ENCODE assay signal across 18 cellular contexts in the genomic region with DNA sequence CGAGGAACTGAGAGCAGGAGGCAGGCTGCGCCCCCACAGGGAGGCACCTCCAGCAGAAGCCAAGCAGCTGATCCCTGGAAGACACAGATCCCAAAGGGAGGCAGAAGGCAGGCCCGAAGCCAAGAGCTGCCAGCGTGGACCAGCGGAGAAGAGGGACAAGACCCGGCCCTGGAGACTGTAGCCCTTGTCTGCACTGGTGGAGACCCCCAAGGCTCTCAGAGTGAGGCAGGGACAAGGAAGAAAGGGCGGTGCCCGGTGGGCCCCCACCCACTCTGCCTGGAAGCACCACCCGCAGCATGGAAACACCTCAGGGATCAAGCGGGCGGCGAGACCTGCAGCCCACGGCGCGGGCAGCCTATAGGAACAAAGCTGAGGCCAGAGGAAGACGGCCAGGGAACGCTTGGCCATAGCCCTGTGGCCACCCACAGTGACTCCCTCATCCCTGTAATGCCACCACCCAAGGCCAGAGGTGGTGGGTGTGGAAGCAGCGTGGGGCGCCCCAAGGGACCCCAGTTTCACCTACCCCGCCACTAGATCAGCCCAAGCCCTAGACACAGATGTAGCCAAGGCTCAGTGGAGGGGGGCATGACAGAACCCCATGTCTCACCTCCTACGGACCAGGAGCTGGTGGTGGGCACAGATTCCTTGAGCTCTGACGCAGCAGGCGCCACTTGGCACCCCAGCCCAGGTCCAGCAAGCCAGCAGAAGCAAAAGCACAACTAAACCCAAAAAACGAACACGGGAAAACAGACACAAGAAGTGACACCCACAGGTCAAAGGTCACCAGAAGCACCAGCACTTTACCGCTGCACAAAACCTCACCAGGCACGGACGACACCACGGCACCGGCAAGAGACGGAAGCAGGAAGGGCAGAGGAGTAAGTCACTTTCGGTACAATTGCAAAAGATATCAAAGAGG. TPM values are rescaled to one million over a fixed set of nuclear protein-coding genes. Genes with fewer than 3 reads are reported as not detected.
DNase-seq lines count a peak whose midpoint lies in the region; ATAC-seq and TF ChIP-seq lines count a peak whose summit lies in the region.
"Had no signal": no experiment of that assay in that cellular context is flagged by ENCODE, and none has a peak within 500 bp of the region (broad histone marks: within the 10 kb centered on the region; RNA-seq: fewer than 3 reads in every experiment).

No MANE protein-coding gene starts in this region.

- H2AFZ ChIP-seq in neural progenitor cell (replicated peaks) = no peak overlapping the region

- peak overlapping the region; percentile 59 for H3K4me3 Mint-ChIP-seq in neural progenitor cell
- H3K4me3 Mint-ChIP-seq: immature natural killer cell had no signal

- peak overlapping the region; percentile 98 to 100 (median 100) for H3K4me2 ChIP-seq in BLaER1 treated with 17β-estradiol and CSF1 and Interleukin-3, amounts not matched to agents 10 nM and 100 nM
- H3K4me2 ChIP-seq in neural progenitor cell = no peak overlapping the region

- peaks cover 35% of the 10 kb centered on the region for H3K4me1 Mint-ChIP-seq in neural progenitor cell

- H3F3A ChIP-seq in neural progenitor cell (ENCODE audit: low read depth) = peaks cover 50% of the 10 kb centered on the region

- peaks cover 79 to 93% (median 89%) of the 10 kb centered on the region in 10 experiments for H3K4me1 ChIP-seq in BLaER1 treated with 17β-estradiol and CSF1 and Interleukin-3, amounts not matched to agents 10 nM and 100 nM
- H3K4me1 ChIP-seq in neural progenitor cell = peaks cover 35% of the 10 kb centered on the region

- H3K36me3 ChIP-seq in BLaER1 treated with 17β-estradiol and CSF1 and Interleukin-3, amounts not matched to agents 10 nM and 100 nM = peaks cover 24 to 51% (median 41%) of the 10 kb centered on the region in 11 experiments
- no peaks in the 10 kb centered on the region for H3K36me3 ChIP-seq in neural progenitor cell

- H3K27me3 ChIP-seq in BLaER1 treated with 17β-estradiol and CSF1 and Interleukin-3, amounts not matched to agents 10 nM and 100 nM = no peaks in the 10 kb centered on the region
- no peaks in the 10 kb centered on the region for H3K27me3 ChIP-seq in neural progenitor cell
- H3K27me3 ChIP-seq: foreskin keratinocyte, suprapubic skin had no signal

- H3K9me3 Mint-ChIP-seq in neural progenitor cell = no peaks in the 10 kb centered on the region
- H3K9me3 Mint-ChIP-seq: immature natural killer cell had no signal

- peaks cover 31 to 95% (median 73%) of the 10 kb centered on the region in 11 experiments for H4K20me1 ChIP-seq in BLaER1 treated with 17β-estradiol and CSF1 and Interleukin-3, amounts not matched to agents 10 nM and 100 nM
- H4K20me1 ChIP-seq in neural progenitor cell (ENCODE audit: low read depth) = peaks cover 50% of the 10 kb centered on the region

- H3K27me3 Mint-ChIP-seq in neural progenitor cell (ENCODE audit: insufficient read depth, low read depth) = peaks cover 2% of the 10 kb centered on the region

- H3K9ac ChIP-seq in BLaER1 treated with 17β-estradiol and CSF1 and Interleukin-3, amounts not matched to agents 10 nM and 100 nM = peak overlapping the region; percentile 68 to 96 (median 74)
- no peak overlapping the region for H3K9ac ChIP-seq in neural progenitor cell

- H3K27ac Mint-ChIP-seq in neural progenitor cell = no peak overlapping the region

- H3K9me3 ChIP-seq in BLaER1 treated with 17β-estradiol and CSF1 and Interleukin-3, amounts not matched to agents 10 nM and 100 nM (replicated peaks in 1 of 11) = no peaks in the 10 kb centered on the region
- no peaks in the 10 kb centered on the region for H3K9me3 ChIP-seq in neural progenitor cell (ENCODE audit: low read depth)
- H3K9me3 ChIP-seq: HAP-1, suprapubic skin had no signal

- peaks cover 73% of the 10 kb centered on the region for H3K79me2 ChIP-seq in neural progenitor cell (ENCODE audit: low read depth)

- ATAC-seq in HG02678 (IDR thresholded peaks at IDR 0.05; ENCODE audit: unreplicated experiment) = no peak
- ATAC-seq: foreskin keratinocyte had no signal

- no peak for TF ChIP-seq CTCF in neural progenitor cell (IDR thresholded peaks at IDR 0.05)

- peak; percentile 90 for DNase-seq in MV-4-11 (lab: John Stamatoyannopoulos, UW)
- DNase-seq in caudate nucleus (lab: John Stamatoyannopoulos, UW) = no peak
- DNase-seq in neural progenitor cell (ENCODE audit: low spot score) = no peak
- no peak for DNase-seq in germinal center (ENCODE audit: low spot score)
- no peak for DNase-seq in effector CD4-positive, alpha-beta T cell
- no peak for DNase-seq in DMS114 treated with DMSO at 0.1 percent for 48 hours (lab: John Stamatoyannopoulos, UW; ENCODE audit: unreplicated experiment)
- DNase-seq: activated effector memory CD4-positive, alpha-beta T cell treated with anti-CD3 and anti-CD28 coated beads, Interleukin-2, amount 50 U/mL, for 16 hours; effector memory CD4-positive, alpha-beta T cell; foreskin keratinocyte; immature natural killer cell; mesendoderm; NCI-H1694; NCI-H69; T1000 had no signal

- peak overlapping the region in 8 of 10 experiments; percentile 32 to 99 (median 92); a peak in 16 of 20 replicates for H3K4me3 ChIP-seq in BLaER1 treated with 17β-estradiol and CSF1 and Interleukin-3, amounts not matched to agents 10 nM and 100 nM
- no peak overlapping the region for H3K4me3 ChIP-seq in neural progenitor cell
- H3K4me3 ChIP-seq: HAP-1, suprapubic skin had no signal

- peak overlapping the region in 10 of 11 experiments; percentile 4 to 99 (median 94); a peak in 18 of 22 replicates for H3K27ac ChIP-seq in BLaER1 treated with 17β-estradiol and CSF1 and Interleukin-3, amounts not matched to agents 10 nM and 100 nM
- peak overlapping the region; percentile 16 for H3K27ac ChIP-seq in caudate nucleus (ENCODE audit: low read depth, low read length)
- H3K27ac ChIP-seq in neural progenitor cell = no peak overlapping the region
- H3K27ac ChIP-seq: foreskin keratinocyte, suprapubic skin had no signal

- peaks cover 6% of the 10 kb centered on the region for H3K36me3 Mint-ChIP-seq in neural progenitor cell

RNA-seq across cellular contexts. Expression of gene SIRT7, which starts 2.9 kb away (rescaled TPM):
- 5.1 and 15.2 TPM in 2 replicates for total RNA-seq in neural progenitor cell (ENCODE audit: low replicate concordance)

RNA-seq across cellular contexts. Expression of gene MAFG, which starts 6.7 kb away (rescaled TPM):
- 8.1 and 12.9 TPM in 2 replicates for total RNA-seq in neural progenitor cell (ENCODE audit: low replicate concordance)

RNA-seq across cellular contexts. Expression of gene PCYT2, which starts 9.7 kb away (rescaled TPM):
- total RNA-seq in neural progenitor cell (ENCODE audit: low replicate concordance) = 6.8 and 17.0 TPM in 2 replicates

RNA-seq across cellular contexts. Expression of gene PYCR1, which starts 16.2 kb away (rescaled TPM):
- total RNA-seq in neural progenitor cell (ENCODE audit: low replicate concordance) = 32.6 and 72.2 TPM in 2 replicates

RNA-seq across cellular contexts. Expression of gene NPB, which starts 18.8 kb away (rescaled TPM):
- total RNA-seq in neural progenitor cell (ENCODE audit: low replicate concordance) = 2.8 TPM in 1 of 2 replicates, not detected in the other
